In the genomic region with DNA sequence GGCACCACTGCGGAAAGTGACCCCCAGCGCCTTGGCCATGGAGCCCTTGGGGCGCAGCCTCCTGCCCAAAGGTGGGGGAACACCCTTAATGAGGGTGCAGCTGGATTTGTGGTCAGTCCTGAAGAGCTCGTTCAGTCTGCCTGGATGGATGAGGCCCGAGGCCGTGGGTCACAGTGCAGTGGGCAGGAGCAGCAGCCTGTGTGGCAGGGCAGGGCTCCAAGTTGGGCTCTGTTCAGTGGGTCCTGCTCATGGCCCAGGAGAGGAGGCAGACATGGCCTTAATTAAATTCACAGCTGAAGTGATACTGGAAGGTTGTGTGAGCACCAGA, we compare ENCODE assay signal across 23 cellular contexts. TPM values are rescaled to one million over a fixed set of nuclear protein-coding genes. Genes with fewer than 3 reads are reported as not detected.
"Had no signal": no experiment of that assay in that cellular context is flagged by ENCODE, and none has a peak within 500 bp of the region (broad histone marks: within the 10 kb centered on the region; RNA-seq: fewer than 3 reads in every experiment).

No MANE protein-coding gene starts in this region.

- H3K9me3 ChIP-seq: heart right ventricle, lower lobe of right lung, psoas muscle, right atrium auricular region, tibial nerve had no signal

- H3K27me3 Mint-ChIP-seq: activated CD4-positive, alpha-beta T cell treated with anti-CD3 and anti-CD28 coated beads, Interleukin-2, amount 10 ng/mL, durations not matched to agents 24 days and 14 days; activated naive CD4-positive, alpha-beta T cell treated with anti-CD3 and anti-CD28 coated beads, Interleukin-2, amount 50 U/mL, for 24 hours; naive thymus-derived CD4-positive, alpha-beta T cell; stimulated activated naive CD8-positive, alpha-beta T cell treated with anti-CD3 and anti-CD28 coated beads, Interleukin-15, amount 100 ng/mL, for 72 hours had no signal

- ATAC-seq: activated CD4-positive, CD25-positive, alpha-beta regulatory T cell treated with anti-CD3 and anti-CD28 coated beads, Interleukin-2, amount 50 U/mL, for 24 hours; activated CD8-positive, alpha-beta T cell treated with anti-CD3 and anti-CD28 coated beads, Interleukin-2, amount 10 ng/mL, durations not matched to agents 7 days and 5 days; heart right ventricle; lower lobe of right lung; naive thymus-derived CD4-positive, alpha-beta T cell; psoas muscle; stimulated activated effector memory CD8-positive, alpha-beta T cell treated with anti-CD3 and anti-CD28 coated beads, Interleukin-12 subunit alpha, Interleukin-12 subunit beta, amount 100 ng/mL, for 72 hours; stimulated activated naive CD8-positive, alpha-beta T cell treated with anti-CD3 and anti-CD28 coated beads, Interleukin-15, amount 100 ng/mL, for 72 hours had no signal

- H3K9me3 Mint-ChIP-seq: activated CD4-positive, alpha-beta T cell treated with anti-CD3 and anti-CD28 coated beads, Interleukin-2, amount 10 ng/mL, durations not matched to agents 24 days and 14 days; activated naive CD4-positive, alpha-beta T cell treated with anti-CD3 and anti-CD28 coated beads, Interleukin-2, amount 50 U/mL, for 24 hours; brain; dendritic cell treated with granulocyte-macrophage colony-stimulating factor and Interleukin-4, amounts not matched to agents 40 ng/mL and 50 ng/mL, for 4 days; naive thymus-derived CD4-positive, alpha-beta T cell; neural crest cell; stimulated activated effector memory CD8-positive, alpha-beta T cell treated with anti-CD3 and anti-CD28 coated beads, Interleukin-12 subunit alpha, Interleukin-12 subunit beta, amount 100 ng/mL, for 72 hours; stimulated activated naive CD8-positive, alpha-beta T cell treated with anti-CD3 and anti-CD28 coated beads, Interleukin-15, amount 100 ng/mL, for 72 hours had no signal

- H3K27me3 ChIP-seq: right atrium auricular region, tibial nerve had no signal

- H3K27ac Mint-ChIP-seq: activated CD4-positive, alpha-beta T cell treated with anti-CD3 and anti-CD28 coated beads, Interleukin-2, amount 10 ng/mL, durations not matched to agents 24 days and 14 days; activated CD8-positive, alpha-beta T cell treated with anti-CD3 and anti-CD28 coated beads, Interleukin-2, amount 10 ng/mL, durations not matched to agents 7 days and 5 days; activated naive CD4-positive, alpha-beta T cell treated with anti-CD3 and anti-CD28 coated beads, Interleukin-2, amount 50 U/mL, for 24 hours; dendritic cell treated with granulocyte-macrophage colony-stimulating factor and Interleukin-4, amounts not matched to agents 40 ng/mL and 50 ng/mL, for 4 days; naive thymus-derived CD4-positive, alpha-beta T cell; stimulated activated effector memory CD8-positive, alpha-beta T cell treated with anti-CD3 and anti-CD28 coated beads, Interleukin-12 subunit alpha, Interleukin-12 subunit beta, amount 100 ng/mL, for 72 hours; stimulated activated naive CD8-positive, alpha-beta T cell treated with anti-CD3 and anti-CD28 coated beads, Interleukin-15, amount 100 ng/mL, for 72 hours had no signal

- H3K27ac ChIP-seq: heart right ventricle, lower lobe of right lung, psoas muscle, right atrium auricular region had no signal

- H3K4me1 Mint-ChIP-seq: activated naive CD4-positive, alpha-beta T cell treated with anti-CD3 and anti-CD28 coated beads, Interleukin-2, amount 50 U/mL, for 24 hours had no signal

- H3K4me3 Mint-ChIP-seq: activated CD4-positive, alpha-beta T cell treated with anti-CD3 and anti-CD28 coated beads, Interleukin-2, amount 10 ng/mL, durations not matched to agents 24 days and 14 days; activated CD8-positive, alpha-beta T cell treated with anti-CD3 and anti-CD28 coated beads, Interleukin-2, amount 10 ng/mL, durations not matched to agents 7 days and 5 days; activated naive CD4-positive, alpha-beta T cell treated with anti-CD3 and anti-CD28 coated beads, Interleukin-2, amount 50 U/mL, for 24 hours; brain; dendritic cell treated with granulocyte-macrophage colony-stimulating factor and Interleukin-4, amounts not matched to agents 40 ng/mL and 50 ng/mL, for 4 days; naive thymus-derived CD4-positive, alpha-beta T cell; neural crest cell; stimulated activated effector memory CD8-positive, alpha-beta T cell treated with anti-CD3 and anti-CD28 coated beads, Interleukin-12 subunit alpha, Interleukin-12 subunit beta, amount 100 ng/mL, for 72 hours; stimulated activated naive CD8-positive, alpha-beta T cell treated with anti-CD3 and anti-CD28 coated beads, Interleukin-15, amount 100 ng/mL, for 72 hours had no signal

- DNase-seq: activated CD4-positive, alpha-beta T cell treated with anti-CD3 and anti-CD28 coated beads, Interleukin-2, amount 10 ng/mL, durations not matched to agents 24 days and 14 days; activated CD8-positive, alpha-beta T cell treated with anti-CD3 and anti-CD28 coated beads, Interleukin-2, amount 10 ng/mL, durations not matched to agents 7 days and 5 days; activated gamma-delta T cell treated with Interleukin-2 at 50 U/mL for 16 hours; effector CD4-positive, alpha-beta T cell; erythroblast; foreskin fibroblast; heart right ventricle; lower lobe of right lung; naive thymus-derived CD4-positive, alpha-beta T cell; psoas muscle; stimulated activated CD4-positive, alpha-beta T cell treated with anti-CD3 and anti-CD28 coated beads, Interleukin-2, amount 100 ng/mL, for 24 hours; stimulated activated naive CD8-positive, alpha-beta T cell treated with anti-CD3 and anti-CD28 coated beads, Interleukin-15, amount 100 ng/mL, for 72 hours had no signal

- H3K4me3 ChIP-seq: heart right ventricle, lower lobe of right lung, psoas muscle, right atrium auricular region, skin epidermis, tibial nerve had no signal

- H3K36me3 ChIP-seq: heart right ventricle, lower lobe of right lung, right atrium auricular region had no signal

- H3K36me3 Mint-ChIP-seq: activated naive CD4-positive, alpha-beta T cell treated with anti-CD3 and anti-CD28 coated beads, Interleukin-2, amount 50 U/mL, for 24 hours; brain; naive thymus-derived CD4-positive, alpha-beta T cell had no signal

- H3K4me1 ChIP-seq: psoas muscle had no signal

RNA-seq across cellular contexts. Expression of a gene that starts 33.3 kb away (rescaled TPM):
- total RNA-seq: fibroblast of lung, osteocyte had no signal
- polyA plus RNA-seq: fibroblast of lung had no signal
